Comparison of ENCODE assay signal across 8 cellular contexts in the genomic region with DNA sequence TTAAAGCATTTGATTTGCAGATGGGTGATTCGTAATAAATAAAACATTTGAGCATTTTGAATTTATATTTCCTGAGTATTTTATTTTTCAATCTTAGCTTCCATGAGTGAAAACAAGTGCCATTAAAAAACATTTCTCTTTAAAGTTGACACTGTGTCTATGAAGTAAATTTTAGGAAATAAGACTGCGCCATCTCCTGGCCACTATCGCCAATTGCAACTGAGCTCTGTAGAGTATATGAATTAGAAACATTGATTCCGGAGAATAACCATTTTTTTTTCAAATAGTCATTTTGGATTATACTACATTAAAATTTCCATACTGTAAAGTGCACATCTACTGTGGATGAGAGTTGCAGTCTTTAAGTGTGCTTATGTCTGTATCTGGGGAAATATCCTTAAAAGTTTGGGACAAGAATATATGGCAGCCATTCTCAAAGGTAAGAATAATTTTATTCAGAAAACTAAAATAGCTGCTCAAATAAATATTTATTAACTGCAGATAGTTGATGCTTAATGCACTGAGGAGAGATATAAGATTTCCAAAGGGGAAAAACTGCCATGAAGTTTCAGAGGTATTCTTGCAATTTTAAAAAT. TPM values are rescaled to one million over a fixed set of nuclear protein-coding genes. Genes with fewer than 3 reads are reported as not detected.
A peak's percentile ranks its signal among the peaks of the same experiment; 100 is the strongest.
DNase-seq lines count a peak whose midpoint lies in the region; ATAC-seq and TF ChIP-seq lines count a peak whose summit lies in the region.

No MANE protein-coding gene starts in this region.

- no peaks in the 10 kb centered on the region for H4K20me1 ChIP-seq in OCI-LY7 (ENCODE audit: insufficient read depth, low read length)

- no peak overlapping the region for H3K4me2 ChIP-seq in OCI-LY7 (ENCODE audit: low read length)

- intact Hi-C loops in OCI-LY7 (cut with micrococcal nuclease; ENCODE audit: unreplicated experiment) (loop anchor here (1.0 to 5.0 kb wide), 3 partner anchors 145 to 640 kb away; no protein-coding TSS in a partner anchor), body of pancreas (cut with DNase I) (loop anchor here (10.0 kb wide), 2 partner anchors 148 to 208 kb away; no protein-coding TSS in a partner anchor), right lobe of liver (cut with DNase I) (loop anchor here (5.0 to 10.0 kb wide), 2 partner anchors 145 to 148 kb away; no protein-coding TSS in a partner anchor), stomach (cut with DNase I; ENCODE audit: low total_unique reads) (no loop called here)

- BruUV-seq in OCI-LY7 (replicated peaks; lab: Mats Ljungman, UMichigan) = no TSS peak

- POLR2A ChIA-PET in OCI-LY7 (lab: Charles Lee) = interaction anchor here (0.8 to 1.0 kb wide), 2 partner anchors 12 to 54 kb away, joined by 3 read pairs; no protein-coding TSS in a partner anchor

- H3K9me3 ChIP-seq in OCI-LY7 (ENCODE audit: low read length) (no peaks in the 10 kb centered on the region), body of pancreas (no peaks in the 10 kb centered on the region), right lobe of liver (no peaks in the 10 kb centered on the region), stomach (no peaks in the 10 kb centered on the region)

- no peak for TF ChIP-seq POLR2A in body of pancreas (IDR thresholded peaks at IDR 0.05)
- TF ChIP-seq POLR2A in right lobe of liver (IDR thresholded peaks at IDR 0.05) = no peak
- TF ChIP-seq POLR2A in stomach (IDR thresholded peaks at IDR 0.05) = no peak

- no peaks in the 10 kb centered on the region for H3K4me1 ChIP-seq in OCI-LY7 (ENCODE audit: insufficient read depth, low read length, poor library complexity, severe bottlenecking)
- peaks cover 22% of the 10 kb centered on the region for H3K4me1 ChIP-seq in body of pancreas
- H3K4me1 ChIP-seq in right lobe of liver = peaks cover 0 to 40% (median 10%) of the 10 kb centered on the region in 4 donors
- peaks cover 0 to 26% (median 10%) of the 10 kb centered on the region in 4 donors for H3K4me1 ChIP-seq in stomach

- no peak overlapping the region for H2AFZ ChIP-seq in OCI-LY7 (ENCODE audit: low read length)

- TF ChIP-seq CTCF in OCI-LY7 (conservative IDR thresholded peaks at IDR 0.05; ENCODE audit: low read length) (peak; percentile 99), body of pancreas (IDR thresholded peaks at IDR 0.05) (peak; percentile 56 to 94 (median 72)), right lobe of liver (IDR thresholded peaks at IDR 0.05) (peak; percentile 83 to 93 (median 88)), stomach (IDR thresholded peaks at IDR 0.05) (peak in 5 of 7 experiments; percentile 61 to 79 (median 78))

- no peaks in the 10 kb centered on the region for H3K79me2 ChIP-seq in OCI-LY7 (ENCODE audit: insufficient read depth, low read depth, low read length)

- H3K27me3 ChIP-seq in body of pancreas (no peaks in the 10 kb centered on the region), right lobe of liver (no peaks in the 10 kb centered on the region), stomach (peaks cover 0 to 7% (median under 1%) of the 10 kb centered on the region in 3 donors)

- TF ChIP-seq EP300 in stomach (IDR thresholded peaks at IDR 0.05) = no peak

- peak; percentile 6 for DNase-seq in NK-92 treated with Interleukin-12 subunit alpha and Interleukin-12 subunit beta, amount 100 ng/mL, for 24 hours (lab: John Stamatoyannopoulos, UW)
- DNase-seq in NK-92 (lab: John Stamatoyannopoulos, UW; ENCODE audit: unreplicated experiment) (no peak), OCI-LY7 (ENCODE audit: low spot score) (peak; percentile 53), body of pancreas (peak; percentile 43 to 71 (median 60)), right lobe of liver (peak; percentile 35 to 54 (median 48)), stomach (peak; percentile 63)

- ATAC-seq in HG03095 (IDR thresholded peaks at IDR 0.05; ENCODE audit: unreplicated experiment) (peak; percentile 64), body of pancreas (peak; percentile 45), right lobe of liver (peak; percentile 44 to 62 (median 50)), GM18873 (IDR thresholded peaks at IDR 0.05; ENCODE audit: low FRiP score, unreplicated experiment) (no peak)

- 19 to 20% methylated on average over 4 of the region's 4 CpGs for WGBS in body of pancreas, 2 donors
- WGBS in right lobe of liver (ENCODE audit: insufficient coverage, low coverage, low lambda C conversion rate, missing lambda C conversion rate) = 7% methylated on average over 4 of the region's 4 CpGs
- 13 to 18% (median 14%) methylated on average over 4 of the region's 4 CpGs for WGBS in stomach, 5 donors

- no peak overlapping the region for H3K27ac ChIP-seq in OCI-LY7 (ENCODE audit: low read depth, low read length, poor library complexity, severe bottlenecking)
- H3K27ac ChIP-seq in body of pancreas = no peak overlapping the region
- no peak overlapping the region for H3K27ac ChIP-seq in right lobe of liver
- H3K27ac ChIP-seq in stomach = no peak overlapping the region

- no peak overlapping the region for H3K4me3 ChIP-seq in OCI-LY7 (ENCODE audit: low read depth, low read length, poor library complexity, severe bottlenecking)
- no peak overlapping the region for H3K4me3 ChIP-seq in body of pancreas
- no peak overlapping the region for H3K4me3 ChIP-seq in right lobe of liver
- no peak overlapping the region for H3K4me3 ChIP-seq in stomach

- H3K36me3 ChIP-seq in OCI-LY7 (ENCODE audit: insufficient read depth, low read length) = no peaks in the 10 kb centered on the region
- peaks cover 0 to 2% of the 10 kb centered on the region in 2 donors for H3K36me3 ChIP-seq in body of pancreas (replicated peaks in 1 of 2; ENCODE audit: insufficient read depth in 1 of 2, low read depth in 2 of 2)
- H3K36me3 ChIP-seq in right lobe of liver = peaks cover 0 to 4% (median 0%) of the 10 kb centered on the region in 4 donors
- no peaks in the 10 kb centered on the region for H3K36me3 ChIP-seq in stomach

- CTCF ChIA-PET in OCI-LY7 (lab: Charles Lee; ENCODE audit: unreplicated experiment) = interaction anchor here (0.8 to 1.1 kb wide), 2 partner anchors 78 to 209 kb away, joined by 3 to 4 read pairs; no protein-coding TSS in a partner anchor

- H3K9me2 ChIP-seq in OCI-LY7 (ENCODE audit: insufficient read depth, low read length) = no peaks in the 10 kb centered on the region

RNA-seq across cellular contexts. Expression of gene DMRTA1, which starts 5.9 kb away (rescaled TPM):
- 0.05 TPM in 1 of 2 replicates, not detected in the other for total RNA-seq in OCI-LY7 (2014; rRNA removed; shearing (Covaris generic))
- total RNA-seq in OCI-LY7 (2022) = not detected in 2 replicates
- 1 to 10 TPM; 3.3 to 4.4 TPM for total RNA-seq in body of pancreas
- total RNA-seq in right lobe of liver = 1 to 10 TPM; 2.7 to 9.3 (median 7.7) TPM
- 1 to 10 TPM in 4 of 5 donors, not detected in 1; 1.8 to 6.1 (median 3.2) TPM for total RNA-seq in stomach
- polyA plus RNA-seq in stomach = 1 to 10 TPM; 1.2 to 1.7 (median 1.4) TPM
